In genomic region chr1:56031011-56031410, GRCh38 we compare ENCODE assay signal across 35 cellular contexts.
"Had no signal": no experiment of that assay in that cellular context is flagged by ENCODE, and none has a peak within 500 bp of the region (broad histone marks: within the 10 kb centered on the region; RNA-seq: fewer than 3 reads in every experiment).

No MANE protein-coding gene starts in this region.

- H3K9me3 ChIP-seq: adrenal gland, body of pancreas, breast epithelium had no signal

- DNase-seq: activated CD4-positive, alpha-beta memory T cell treated with anti-CD3 and anti-CD28 coated beads, Interleukin-2, amount 10 ng/mL, durations not matched to agents 7 days and 5 days; activated CD4-positive, alpha-beta T cell treated with anti-CD3 and anti-CD28 coated beads for 1 hour; activated CD4-positive, alpha-beta T cell treated with anti-CD3 and anti-CD28 coated beads for 36 hours; activated CD4-positive, alpha-beta T cell treated with anti-CD3 and anti-CD28 coated beads for 48 hours; activated CD4-positive, alpha-beta T cell treated with anti-CD3 and anti-CD28 coated beads, Interleukin-2, amount 10 ng/mL, durations not matched to agents 7 days and 5 days; activated CD4-positive, alpha-beta T cell treated with anti-CD3 and anti-CD28 coated beads, Interleukin-2, amount 50 U/mL, for 48 hours; activated CD4-positive, CD25-positive, alpha-beta regulatory T cell; activated CD8-positive, alpha-beta memory T cell treated with anti-CD3 and anti-CD28 coated beads for 24 hours; activated CD8-positive, alpha-beta memory T cell treated with anti-CD3 and anti-CD28 coated beads, Interleukin-2, amount 10 ng/mL, durations not matched to agents 7 days and 5 days; activated CD8-positive, alpha-beta memory T cell treated with anti-CD3 and anti-CD28 coated beads, Interleukin-2, amount 50 U/mL, for 48 hours; activated CD8-positive, alpha-beta T cell treated with anti-CD3 and anti-CD28 coated beads, Interleukin-2, amount 10 ng/mL, durations not matched to agents 7 days and 5 days; activated effector memory CD4-positive, alpha-beta T cell treated with anti-CD3 and anti-CD28 coated beads, Interleukin-2, amount 50 U/mL, for 16 hours; activated gamma-delta T cell treated with Interleukin-2 at 50 U/mL for 16 hours; activated naive CD4-positive, alpha-beta T cell; activated naive CD4-positive, alpha-beta T cell treated with anti-CD3 and anti-CD28 coated beads for 36 hours; activated naive CD4-positive, alpha-beta T cell treated with anti-CD3 and anti-CD28 coated beads, Interleukin-2, amount 50 U/mL, for 16 hours; activated naive CD8-positive, alpha-beta T cell treated with anti-CD3 and anti-CD28 coated beads for 36 hours; activated T-cell treated with anti-CD3 and anti-CD28 coated beads, Interleukin-2, amount 50 U/mL, for 24 hours; activated T-cell treated with anti-CD3 and anti-CD28 coated beads, Interleukin-2, amount 50 U/mL, for 48 hours; adrenal gland; amniotic stem cell; aorta; body of pancreas; brain microvascular endothelial cell; central memory CD4-positive, alpha-beta T cell; SW 1271; T-helper 1 cell; T-helper 2 cell; T-helper 9 cell; WERI-Rb-1 had no signal

- H3K27ac ChIP-seq: adrenal gland, body of pancreas, brain microvascular endothelial cell, breast epithelium, WERI-Rb-1 had no signal

- H3K4me3 ChIP-seq: adrenal gland, body of pancreas, breast epithelium had no signal

- H3K27me3 ChIP-seq: adrenal gland, body of pancreas, brain microvascular endothelial cell, breast epithelium had no signal

- H3K36me3 ChIP-seq: adrenal gland, brain microvascular endothelial cell, breast epithelium, WERI-Rb-1 had no signal

- H3K4me1 ChIP-seq: body of pancreas, breast epithelium had no signal

- ATAC-seq: activated CD4-positive, alpha-beta T cell treated with anti-CD3 and anti-CD28 coated beads for 36 hours; activated CD4-positive, CD25-positive, alpha-beta regulatory T cell treated with anti-CD3 and anti-CD28 coated beads, Interleukin-2, amount 50 U/mL, for 24 hours; activated CD8-positive, alpha-beta memory T cell treated with anti-CD3 and anti-CD28 coated beads, Interleukin-2, amount 10 ng/mL, durations not matched to agents 7 days and 5 days; activated CD8-positive, alpha-beta T cell treated with anti-CD3 and anti-CD28 coated beads, Interleukin-2, amount 10 ng/mL, durations not matched to agents 7 days and 5 days; activated naive CD4-positive, alpha-beta T cell treated with anti-CD3 and anti-CD28 coated beads, Interleukin-2, amount 50 U/mL, for 72 hours; activated T-helper 17 cell treated with anti-CD3 and anti-CD28 coated beads, Interleukin-2, amount 50 U/mL, for 72 hours; body of pancreas; WTC11 had no signal
